In the genomic region with DNA sequence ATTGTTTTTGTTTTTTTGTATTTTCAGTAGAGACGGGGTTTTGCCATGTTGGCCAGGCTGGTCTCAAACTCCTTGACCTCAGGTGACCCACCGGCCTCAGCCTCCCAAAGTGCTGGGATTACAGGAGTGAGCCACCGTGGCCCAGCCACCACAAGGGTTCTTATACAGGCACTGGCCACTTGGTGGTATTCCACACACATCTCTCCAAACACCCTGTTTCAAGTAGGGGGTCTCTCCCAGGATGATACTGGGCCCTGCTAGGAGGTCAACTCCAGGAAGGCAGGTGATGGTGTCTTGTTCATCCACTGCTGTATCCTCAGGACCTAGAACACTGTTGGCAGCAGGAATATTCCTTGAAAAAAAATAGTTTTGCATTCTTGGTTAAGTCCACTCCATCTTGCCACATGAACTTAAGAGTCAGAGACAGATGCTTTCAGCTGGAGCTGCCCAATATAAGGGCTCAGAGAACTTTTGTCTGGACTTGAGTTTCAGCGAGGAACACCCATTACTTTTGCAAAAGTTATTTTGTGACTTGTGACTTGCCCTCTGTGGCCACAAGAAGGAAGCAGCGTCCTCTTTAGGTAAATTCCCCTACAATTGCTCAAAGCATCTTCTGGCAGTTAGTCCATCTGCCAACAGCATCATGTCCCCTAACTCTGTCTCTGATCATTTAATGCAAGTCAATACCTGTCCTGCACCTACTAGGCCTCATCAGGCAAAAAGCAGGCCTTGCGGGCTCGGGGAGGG, we compare ENCODE assay signal across 12 cellular contexts. TPM values are rescaled to one million over a fixed set of nuclear protein-coding genes. Genes with fewer than 3 reads are reported as not detected.
DNase-seq lines count a peak whose midpoint lies in the region; ATAC-seq, FAIRE-seq and TF ChIP-seq lines count a peak whose summit lies in the region.
"Had no signal": no experiment of that assay in that cellular context is flagged by ENCODE, and none has a peak within 500 bp of the region (broad histone marks: within the 10 kb centered on the region; RNA-seq: fewer than 3 reads in every experiment).

No MANE protein-coding gene starts in this region.

- H3K36me3 ChIP-seq in right lobe of liver: no peaks in the 10 kb centered on the region

- H3K27me3 Mint-ChIP-seq in T-cell: peaks cover 0 to 5% of the 10 kb centered on the region in 2 donors
- H3K27me3 Mint-ChIP-seq in natural killer cell treated with Interleukin-12 subunit alpha and Interleukin-12 subunit beta and Interleukin-15 and Interleukin-18, amount 100 ng/mL, for 72 hours: no peaks in the 10 kb centered on the region

- POLR2A ChIA-PET in T-cell (lab: Charles Lee): no interaction called here

- 63% methylated on average over 2 of the region's 7 CpGs for whole genome bisulfite sequencing in right lobe of liver (ENCODE audit: insufficient coverage, low coverage, low lambda C conversion rate, missing lambda C conversion rate)

- peak overlapping the region; percentile 48 to 52 for H3K27ac Mint-ChIP-seq in T-cell
- H3K27ac Mint-ChIP-seq in natural killer cell treated with Interleukin-12 subunit alpha and Interleukin-12 subunit beta and Interleukin-15 and Interleukin-18, amount 100 ng/mL, for 72 hours: no peak overlapping the region

- peak overlapping the region in 2 of 3 donors; percentile 21 to 65 for H3K27ac ChIP-seq in right lobe of liver

- H3K4me1 Mint-ChIP-seq in T-cell: peaks cover 27 to 30% (median 28%) of the 10 kb centered on the region in 3 donors
- H3K4me1 Mint-ChIP-seq in natural killer cell treated with Interleukin-12 subunit alpha and Interleukin-12 subunit beta and Interleukin-15 and Interleukin-18, amount 100 ng/mL, for 72 hours (ENCODE audit: low read depth in 2 of 2): peaks cover 25 to 26% of the 10 kb centered on the region in 2 donors

- no peaks in the 10 kb centered on the region for H3K27me3 ChIP-seq in right lobe of liver

- in situ Hi-C loops in GM13977 (cut with MboI; ENCODE audit: low pct_unique_long_range_greater_than_20kb, low sequenced_read_pairs, unreplicated experiment): no loop called here

- intact Hi-C loops in right lobe of liver (cut with DNase I): no loop called here

- no peak overlapping the region for H3K4me3 Mint-ChIP-seq in T-cell
- H3K4me3 Mint-ChIP-seq in natural killer cell treated with Interleukin-12 subunit alpha and Interleukin-12 subunit beta and Interleukin-15 and Interleukin-18, amount 100 ng/mL, for 72 hours: no peak overlapping the region

- DNase-seq in A172 (ENCODE audit: low spot score) (peak; percentile 44), GM13977 (ENCODE audit: low spot score) (no peak), T-cell (no peak), right lobe of liver (no peak), HTR-8/SVneo (ENCODE audit: insufficient read length, low spot score) (no peak)
- no peak for DNase-seq in natural killer cell treated with Interleukin-12 subunit alpha and Interleukin-12 subunit beta and Interleukin-15 and Interleukin-18, amount 100 ng/mL, for 72 hours (ENCODE audit: low spot score)
- DNase-seq: activated T-cell treated with anti-CD3 and anti-CD28 coated beads, Interleukin-2, amount 50 U/mL, for 1 hour; DMS153; naive B cell; NK-92 treated with Interleukin-12 subunit alpha and Interleukin-12 subunit beta, amount 100 ng/mL, for 24 hours had no signal

- no peaks in the 10 kb centered on the region for H3K9me3 ChIP-seq in right lobe of liver

- H3K9me3 Mint-ChIP-seq in T-cell: peaks cover 0 to 9% (median 4%) of the 10 kb centered on the region in 3 donors
- peaks cover 3% of the 10 kb centered on the region for H3K9me3 Mint-ChIP-seq in natural killer cell treated with Interleukin-12 subunit alpha and Interleukin-12 subunit beta and Interleukin-15 and Interleukin-18, amount 100 ng/mL, for 72 hours

- peaks cover 0 to 3% (median 0%) of the 10 kb centered on the region in 4 donors for H3K4me1 ChIP-seq in right lobe of liver

- TF ChIP-seq POLR2A in right lobe of liver (IDR thresholded peaks at IDR 0.05): no peak

- CTCF ChIA-PET in T-cell (lab: Charles Lee): interaction anchor here in 1 of 2 donors (0.6 to 1.3 kb wide), 2 partner anchors 100 to 695 kb away, joined by 3 to 6 read pairs; no protein-coding TSS in a partner anchor

- no peak overlapping the region for H3K4me3 ChIP-seq in right lobe of liver

- no peak for FAIRE-seq in HTR-8/SVneo (lab: Jason Lieb, UNC)

- TF ChIP-seq CTCF in GM13977 (IDR thresholded peaks at IDR 0.05; ENCODE audit: extremely low read depth, insufficient read depth, missing control alignments): peak; percentile 1
- TF ChIP-seq CTCF in right lobe of liver (IDR thresholded peaks at IDR 0.05): no peak

- no peaks in the 10 kb centered on the region for H3K36me3 Mint-ChIP-seq in T-cell
- no peaks in the 10 kb centered on the region for H3K36me3 Mint-ChIP-seq in natural killer cell treated with Interleukin-12 subunit alpha and Interleukin-12 subunit beta and Interleukin-15 and Interleukin-18, amount 100 ng/mL, for 72 hours
- H3K36me3 Mint-ChIP-seq: naive B cell had no signal

- no peak for ATAC-seq in T-cell (replicated peaks in 1 of 4)
- no peak for ATAC-seq in right lobe of liver
- no peak for ATAC-seq in GM21447 (IDR thresholded peaks at IDR 0.05; ENCODE audit: unreplicated experiment)
- no peak for ATAC-seq in GM21390 (IDR thresholded peaks at IDR 0.05; ENCODE audit: unreplicated experiment)
- ATAC-seq in natural killer cell treated with Interleukin-12 subunit alpha and Interleukin-12 subunit beta and Interleukin-15 and Interleukin-18, amount 100 ng/mL, for 72 hours: no peak

RNA-seq across cellular contexts. Expression of a gene that starts 7.4 kb away (rescaled TPM):
- total RNA-seq in A172 (2014; rRNA removed; shearing (Covaris generic)): 7.8 and 9.2 TPM in 2 replicates
- total RNA-seq in T-cell (10 to 100 TPM; 15.5 to 21.5 (median 21.0) TPM), right lobe of liver (10 to 100 TPM in 5 of 6 experiments, 1 to 10 TPM in 1; 10.0 to 17.5 (median 11.5) TPM)
- 10 to 100 TPM; 13.7 to 42.6 TPM for total RNA-seq in natural killer cell treated with Interleukin-12 subunit alpha and Interleukin-12 subunit beta and Interleukin-15 and Interleukin-18, amount 100 ng/mL, for 72 hours

RNA-seq across cellular contexts. Expression of a gene that starts 36.4 kb away (rescaled TPM):
- total RNA-seq in A172 (2014; rRNA removed; shearing (Covaris generic)): not detected in 2 replicates
- total RNA-seq in T-cell: 1 to 10 TPM in 2 of 5 donors, under 1 TPM in 3; 0.28 to 2.9 (median 0.39) TPM
- not detected for total RNA-seq in right lobe of liver
- total RNA-seq in natural killer cell treated with Interleukin-12 subunit alpha and Interleukin-12 subunit beta and Interleukin-15 and Interleukin-18, amount 100 ng/mL, for 72 hours: under 1 TPM in 1 of 2 donors, not detected in 1; 0.22 TPM

Comparison
In these comparisons a context has a peak if more than half of its experiments do, and no peak if none do; other contexts are left out.
1. H3K27ac Mint-ChIP-seq: peak in T-cell (2 of 2); none in natural killer cell treated with Interleukin-12 subunit alpha and Interleukin-12 subunit beta and Interleukin-15 and Interleukin-18, amount 100 ng/mL, for 72 hours (0 of 2).